ENCODE assay signal across 33 cellular contexts in genomic region chr2:22900674-22901073, GRCh38.
"Had no signal": no experiment of that assay in that cellular context is flagged by ENCODE, and none has a peak within 500 bp of the region (broad histone marks: within the 10 kb centered on the region; RNA-seq: fewer than 3 reads in every experiment).

No MANE protein-coding gene starts in this region.

- H3K4me3 ChIP-seq: MG63 had no signal

- DNase-seq: Karpas-422, Kasumi-1, MG63, MM.1S, MV-4-11, NCI-H1048, NCI-H1092, NCI-H1092 treated with DMSO at 0.1 percent for 48 hours, NCI-H1105, NCI-H1105 treated with DMSO at 0.1 percent for 48 hours, NCI-H1417 treated with DMSO at 0.1 percent for 48 hours, NCI-H1436, NCI-H1436 treated with DMSO at 0.1 percent for 48 hours, NCI-H146, NCI-H1694, NCI-H1694 treated with DMSO at 0.1 percent for 48 hours, NCI-H187, NCI-H187 treated with DMSO at 0.1 percent for 48 hours, NCI-H1930, NCI-H2029, NCI-H2029 treated with DMSO at 0.1 percent for 48 hours, NCI-H2081, NCI-H2081 treated with DMSO at 0.1 percent for 48 hours, NCI-H2107, NCI-H2171, NCI-H2171 treated with DMSO at 0.1 percent for 48 hours, NCI-H2227 treated with DMSO at 0.1 percent for 48 hours, NCI-H226, NCI-H345, NCI-H446, NCI-H446 treated with DMSO at 0.1 percent for 48 hours, NCI-H510A had no signal

- H3K4me2 ChIP-seq: KMS-11 had no signal

- H3K9me3 ChIP-seq: MG63 had no signal

- H3K36me3 ChIP-seq: MG63 had no signal

- H3K27ac ChIP-seq: KMS-11 had no signal

- H3K27me3 ChIP-seq: MG63 had no signal

- H3K9ac ChIP-seq: KMS-11 had no signal
